Comparison of ENCODE assay signal across 8 cellular contexts in the genomic region with DNA sequence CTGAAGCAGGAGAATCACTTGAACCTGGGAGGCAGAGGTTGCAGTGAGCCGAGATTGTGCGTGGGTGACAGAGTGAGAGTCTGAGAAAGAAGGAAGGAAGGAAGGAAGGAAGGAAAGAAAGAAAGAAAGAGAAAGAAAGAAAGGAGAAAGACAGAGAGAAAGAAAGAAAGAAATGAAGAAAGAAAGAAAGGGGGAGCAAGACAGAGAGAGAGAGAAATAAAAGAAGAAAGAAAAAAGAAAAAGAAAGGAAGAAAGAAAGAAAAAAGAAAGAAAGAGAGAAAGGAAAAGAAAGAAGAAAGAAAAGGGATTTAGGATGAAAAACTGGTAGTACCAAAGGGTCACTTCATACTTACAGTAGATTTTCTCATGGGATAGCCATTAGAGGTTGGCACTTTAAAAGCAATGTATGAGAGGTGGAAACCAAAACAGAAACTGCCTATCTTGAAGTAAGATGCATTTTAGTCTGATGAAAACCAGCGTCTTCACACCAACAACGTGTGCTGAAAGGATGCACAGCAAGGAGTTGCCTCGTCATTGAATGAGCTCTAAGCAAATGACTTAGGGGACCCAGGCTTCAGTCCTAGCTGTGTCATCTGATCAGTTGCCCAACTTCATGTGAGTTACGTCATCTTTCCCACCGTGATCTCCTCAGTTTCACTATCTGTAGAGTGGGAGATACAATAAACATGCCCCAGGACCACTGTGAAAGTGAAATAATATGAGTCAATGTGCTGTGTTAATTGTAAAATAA.
DNase-seq lines count a peak whose midpoint lies in the region; ATAC-seq and FAIRE-seq lines count a peak whose summit lies in the region.

No MANE protein-coding gene starts in this region.

- H3K9me3 ChIP-seq in small intestine (ENCODE audit: control insufficient read depth, low read depth) = no peaks in the 10 kb centered on the region

- peak overlapping the region; percentile 39 to 77 for H3K4me3 Mint-ChIP-seq in effector memory CD8-positive, alpha-beta T cell
- peak overlapping the region; percentile 57 to 58 for H3K4me3 Mint-ChIP-seq in stimulated activated naive CD8-positive, alpha-beta T cell treated with anti-CD3 and anti-CD28 coated beads, Interleukin-15, amount 100 ng/mL, for 72 hours

- H3K36me3 ChIP-seq in small intestine (ENCODE audit: control insufficient read depth in 2 of 2, insufficient read depth in 2 of 2, low read length in 2 of 2) = no peaks in the 10 kb centered on the region

- H3K4me1 ChIP-seq in small intestine (ENCODE audit: control insufficient read depth in 2 of 2, insufficient read depth in 1 of 2, low read depth in 1 of 2, low read length in 1 of 2) = peaks cover 2 to 3% of the 10 kb centered on the region in 2 donors

- H3K36me3 Mint-ChIP-seq in effector memory CD8-positive, alpha-beta T cell (ENCODE audit: insufficient read depth) = peaks cover 20% of the 10 kb centered on the region

- ATAC-seq in GM18861 (IDR thresholded peaks at IDR 0.05; ENCODE audit: unreplicated experiment) (peak; percentile 58), HG02571 (IDR thresholded peaks at IDR 0.05; ENCODE audit: unreplicated experiment) (peak; percentile 68)
- ATAC-seq in effector memory CD8-positive, alpha-beta T cell (replicated peaks) = peak; percentile 92
- ATAC-seq in stimulated activated naive CD8-positive, alpha-beta T cell treated with anti-CD3 and anti-CD28 coated beads, Interleukin-15, amount 100 ng/mL, for 72 hours = peak; percentile 74

- peak overlapping the region; percentile 93 to 99 for H3K27ac Mint-ChIP-seq in effector memory CD8-positive, alpha-beta T cell
- peak overlapping the region; percentile 91 to 92 for H3K27ac Mint-ChIP-seq in stimulated activated naive CD8-positive, alpha-beta T cell treated with anti-CD3 and anti-CD28 coated beads, Interleukin-15, amount 100 ng/mL, for 72 hours

- intact Hi-C loops in posterior vena cava (cut with DNase I) (loop anchor here in 1 of 2 donors (2.0 kb wide), 1 partner anchor 46 kb away; no protein-coding TSS in a partner anchor), posterior cingulate gyrus (cut with DNase I) (no loop called here)

- DNase-seq in RCC 7860 (ENCODE audit: low spot score) = peak; percentile 74
- DNase-seq in effector memory CD8-positive, alpha-beta T cell = peak; percentile 29 to 56 (median 42)
- peak; percentile 49 to 73 for DNase-seq in stimulated activated naive CD8-positive, alpha-beta T cell treated with anti-CD3 and anti-CD28 coated beads, Interleukin-15, amount 100 ng/mL, for 72 hours
- DNase-seq in posterior vena cava (ENCODE audit: low spot score) = no peak
- DNase-seq in small intestine = no peak
- DNase-seq in posterior cingulate gyrus = no peak

- 58 to 77% (median 63%) methylated on average over 7 of the region's 7 CpGs for WGBS in small intestine, 3 donors

- H3K9me3 Mint-ChIP-seq in effector memory CD8-positive, alpha-beta T cell = peaks cover 0 to under 1% of the 10 kb centered on the region in 2 donors
- H3K9me3 Mint-ChIP-seq in stimulated activated naive CD8-positive, alpha-beta T cell treated with anti-CD3 and anti-CD28 coated beads, Interleukin-15, amount 100 ng/mL, for 72 hours = peaks cover 4 to 5% of the 10 kb centered on the region in 2 donors

- peaks cover 53 to 82% of the 10 kb centered on the region in 2 donors for H3K4me1 Mint-ChIP-seq in effector memory CD8-positive, alpha-beta T cell (ENCODE audit: low read depth in 2 of 2)
- H3K4me1 Mint-ChIP-seq in stimulated activated naive CD8-positive, alpha-beta T cell treated with anti-CD3 and anti-CD28 coated beads, Interleukin-15, amount 100 ng/mL, for 72 hours = peaks cover 98% of the 10 kb centered on the region

- no peaks in the 10 kb centered on the region for H3K27me3 ChIP-seq in small intestine (ENCODE audit: control insufficient read depth in 2 of 2, insufficient read depth in 2 of 2, low read length in 2 of 2)

- FAIRE-seq in RCC 7860 (lab: Jason Lieb, UNC) (no peak), small intestine (lab: Jason Lieb, UNC) (no peak)

- H3K27me3 Mint-ChIP-seq in effector memory CD8-positive, alpha-beta T cell = no peaks in the 10 kb centered on the region
- no peaks in the 10 kb centered on the region for H3K27me3 Mint-ChIP-seq in stimulated activated naive CD8-positive, alpha-beta T cell treated with anti-CD3 and anti-CD28 coated beads, Interleukin-15, amount 100 ng/mL, for 72 hours

- H3K4me3 ChIP-seq in small intestine (ENCODE audit: low read depth in 1 of 2, low read length in 2 of 2) = no peak overlapping the region

- peak overlapping the region in 1 of 2 donors; percentile 61 for H3K27ac ChIP-seq in small intestine (ENCODE audit: low read depth in 1 of 2, low read length in 1 of 2)

Comparison
In these comparisons a context has a peak if more than half of its experiments do, and no peak if none do; other contexts are left out.
1. DNase-seq: peak in RCC 7860 (single experiment), effector memory CD8-positive, alpha-beta T cell (3 of 3) and stimulated activated naive CD8-positive, alpha-beta T cell treated with anti-CD3 and anti-CD28 coated beads, Interleukin-15, amount 100 ng/mL, for 72 hours (2 of 2); none in posterior vena cava (single experiment), small intestine (single experiment) and posterior cingulate gyrus (0 of 10).
2. Peak in every context shown above with its lines, with median percentiles within 50 percentile points of each other: ATAC-seq.